In genomic region chr2:46876741-46877384, GRCh38 we compare ENCODE assay signal across 8 cellular contexts. TPM values are rescaled to one million over a fixed set of nuclear protein-coding genes. Genes with fewer than 3 reads are reported as not detected.
DNase-seq lines count a peak whose midpoint lies in the region; ATAC-seq, FAIRE-seq and TF ChIP-seq lines count a peak whose summit lies in the region.

No MANE protein-coding gene starts in this region.

- no peaks in the 10 kb centered on the region for H3K79me2 ChIP-seq in K562 (ENCODE audit: control insufficient read depth, insufficient read depth, low read length)

- peak overlapping the region in 1 of 2 experiments; percentile 43; a peak in 1 of 4 replicates for H3K9ac ChIP-seq in K562 (ENCODE audit: insufficient read depth in 1 of 2, low read depth in 2 of 2, low read length in 2 of 2)

- H3K9me3 ChIP-seq in K562 (replicated peaks; ENCODE audit: control insufficient read depth, insufficient read depth, low read depth, low read length) (no peaks in the 10 kb centered on the region), upper lobe of right lung (no peaks in the 10 kb centered on the region)

- POLR2A ChIA-PET in activated naive CD8-positive, alpha-beta T cell treated with anti-CD3 and anti-CD28 coated beads, Interleukin-2, amount 10 ng/mL, durations not matched to agents 7 days and 5 days (lab: Charles Lee) = no interaction called here
- POLR2A ChIA-PET in K562 (lab: Yijun Ruan, JAX) = interaction anchor here (0.6 to 1.8 kb wide), 5 partner anchors 9 to 97 kb away, joined by 3 to 4 read pairs (median 3); no protein-coding TSS in a partner anchor

- no peaks in the 10 kb centered on the region; the same call in 2 of the 3 replicates for H3K36me3 ChIP-seq in K562 (ENCODE audit: control insufficient read depth, insufficient read depth, low read length)
- no peaks in the 10 kb centered on the region for H3K36me3 ChIP-seq in kidney epithelial cell (ENCODE audit: control insufficient read depth, insufficient read depth, low read length)
- no peaks in the 10 kb centered on the region for H3K36me3 ChIP-seq in upper lobe of right lung

- no peak for DNase-seq in activated naive CD8-positive, alpha-beta T cell treated with anti-CD3 and anti-CD28 coated beads, Interleukin-2, amount 10 ng/mL, durations not matched to agents 7 days and 5 days
- no peak for DNase-seq in activated naive CD8-positive, alpha-beta T cell treated with anti-CD3 and anti-CD28 coated beads for 36 hours
- DNase-seq in NCI-H2227 treated with DMSO at 0.1 percent for 48 hours (lab: John Stamatoyannopoulos, UW) = peak; percentile 56
- peak; percentile 54 to 79 (median 60) for DNase-seq in K562 (ENCODE audit: extremely low read depth in 1 of 4, low spot score in 3 of 4)
- no peak for DNase-seq in kidney epithelial cell (ENCODE audit: low read depth)
- DNase-seq in upper lobe of right lung = no peak
- DNase-seq in NCI-H187 (lab: John Stamatoyannopoulos, UW) = no peak
- DNase-seq in effector CD8-positive, alpha-beta T cell (lab: John Stamatoyannopoulos, UW) = no peak

- intact Hi-C loops in K562 (cut with micrococcal nuclease) (loop anchor here (1.0 to 2.0 kb wide), 5 partner anchors 28 to 226 kb away; no protein-coding TSS in a partner anchor), upper lobe of right lung (cut with DNase I) (loop anchor here (10.0 kb wide), 1 partner anchor 62 kb away; no protein-coding TSS in a partner anchor)

- H3K9me1 ChIP-seq in K562 (ENCODE audit: control insufficient read depth, insufficient read depth, low read length) = no peaks in the 10 kb centered on the region

- H3K4me3 ChIP-seq in K562 = no peak overlapping the region
- no peak overlapping the region for H3K4me3 ChIP-seq in kidney epithelial cell (ENCODE audit: low read depth, low read length)
- H3K4me3 ChIP-seq in upper lobe of right lung = no peak overlapping the region

- peak; percentile 86 for FAIRE-seq in K562 (lab: Jason Lieb, UNC)

- H3K4me1 ChIP-seq in K562 (replicated peaks in 1 of 2; ENCODE audit: control insufficient read depth in 2 of 2, insufficient read depth in 2 of 2, low read length in 2 of 2) (peaks cover 11 to 33% of the 10 kb centered on the region in 2 experiments), upper lobe of right lung (peaks cover 41% of the 10 kb centered on the region)

- H3K27me3 ChIP-seq in K562 (ENCODE audit: control insufficient read depth in 2 of 2, insufficient read depth in 2 of 2, low read length in 2 of 2) = peaks cover 0 to 27% of the 10 kb centered on the region in 2 experiments; a peak in 4 of 5 replicates
- no peaks in the 10 kb centered on the region for H3K27me3 ChIP-seq in kidney epithelial cell (ENCODE audit: control insufficient read depth, insufficient read depth, low read length)
- H3K27me3 ChIP-seq in upper lobe of right lung = no peaks in the 10 kb centered on the region

- TF ChIP-seq CTCF in K562 (IDR thresholded peaks at IDR 0.05 in 2 of 3, conservative IDR thresholded peaks at IDR 0.05 in 1 of 3; ENCODE audit: insufficient read depth in 2 of 3, low read depth in 1 of 3, low read length in 3 of 3) (peak; percentile 64 to 95 (median 81)), kidney epithelial cell (IDR thresholded peaks at IDR 0.05; ENCODE audit: insufficient read depth, low read length, poor library complexity, severe bottlenecking) (peak; percentile 35), upper lobe of right lung (IDR thresholded peaks at IDR 0.05) (peak; percentile 63)

- 8% methylated on average over 11 of the region's 11 CpGs for WGBS in K562 (ENCODE audit: insufficient coverage, low coverage, missing lambda C conversion rate)

- H3K27ac ChIP-seq in K562 (ENCODE audit: extremely low read depth, low read depth, low read length) = no peak overlapping the region
- H3K27ac ChIP-seq in upper lobe of right lung = no peak overlapping the region

- in situ Hi-C loops in K562 (cut with MboI) = no loop called here

- TF ChIP-seq POLR2A in K562 (conservative IDR thresholded peaks at IDR 0.05) = no peak

- H3K4me2 ChIP-seq in K562 (ENCODE audit: insufficient read depth, low read length) = peak overlapping the region; percentile 28; the same call in 1 of the 2 replicates

- H3K27ac Mint-ChIP-seq in activated naive CD8-positive, alpha-beta T cell treated with anti-CD3 and anti-CD28 coated beads, Interleukin-2, amount 10 ng/mL, durations not matched to agents 7 days and 5 days = no peak overlapping the region
- no peak overlapping the region for H3K27ac Mint-ChIP-seq in activated naive CD8-positive, alpha-beta T cell treated with anti-CD3 and anti-CD28 coated beads for 36 hours

- H3K4me1 Mint-ChIP-seq in activated naive CD8-positive, alpha-beta T cell treated with anti-CD3 and anti-CD28 coated beads, Interleukin-2, amount 10 ng/mL, durations not matched to agents 7 days and 5 days = no peaks in the 10 kb centered on the region
- peaks cover 3% of the 10 kb centered on the region for H3K4me1 Mint-ChIP-seq in activated naive CD8-positive, alpha-beta T cell treated with anti-CD3 and anti-CD28 coated beads for 36 hours

- H3K36me3 Mint-ChIP-seq in activated naive CD8-positive, alpha-beta T cell treated with anti-CD3 and anti-CD28 coated beads, Interleukin-2, amount 10 ng/mL, durations not matched to agents 7 days and 5 days = no peaks in the 10 kb centered on the region
- no peaks in the 10 kb centered on the region for H3K36me3 Mint-ChIP-seq in activated naive CD8-positive, alpha-beta T cell treated with anti-CD3 and anti-CD28 coated beads for 36 hours

- 0 out of 2 replicates have a peak, but pooled peaks have one; percentile 21 for TF ChIP-seq EP300 in K562 (IDR thresholded peaks at IDR 0.05; ENCODE audit: low read length)

- no peaks in the 10 kb centered on the region for H3K27me3 Mint-ChIP-seq in activated naive CD8-positive, alpha-beta T cell treated with anti-CD3 and anti-CD28 coated beads, Interleukin-2, amount 10 ng/mL, durations not matched to agents 7 days and 5 days
- no peaks in the 10 kb centered on the region for H3K27me3 Mint-ChIP-seq in activated naive CD8-positive, alpha-beta T cell treated with anti-CD3 and anti-CD28 coated beads for 36 hours

- no peaks in the 10 kb centered on the region for H4K20me1 ChIP-seq in K562 (replicated peaks; ENCODE audit: control insufficient read depth, insufficient read depth, low read length)

- CTCF ChIA-PET in K562 (lab: Yijun Ruan, JAX; ENCODE audit: low intra/inter-chr PET ratio) = interaction anchor here (0.7 to 1.8 kb wide), 4 partner anchors 12 to 413 kb away, joined by 3 to 12 read pairs (median 4); no protein-coding TSS in a partner anchor

- BruUV-seq in K562 (replicated peaks; lab: Mats Ljungman, UMichigan) = no TSS peak

- no peaks in the 10 kb centered on the region for H3K9me3 Mint-ChIP-seq in activated naive CD8-positive, alpha-beta T cell treated with anti-CD3 and anti-CD28 coated beads, Interleukin-2, amount 10 ng/mL, durations not matched to agents 7 days and 5 days
- no peaks in the 10 kb centered on the region for H3K9me3 Mint-ChIP-seq in activated naive CD8-positive, alpha-beta T cell treated with anti-CD3 and anti-CD28 coated beads for 36 hours

- peak overlapping the region; percentile 86 for H2AFZ ChIP-seq in K562 (ENCODE audit: low read depth, low read length)

- no peak overlapping the region for H3K4me3 Mint-ChIP-seq in activated naive CD8-positive, alpha-beta T cell treated with anti-CD3 and anti-CD28 coated beads, Interleukin-2, amount 10 ng/mL, durations not matched to agents 7 days and 5 days
- no peak overlapping the region for H3K4me3 Mint-ChIP-seq in activated naive CD8-positive, alpha-beta T cell treated with anti-CD3 and anti-CD28 coated beads for 36 hours

- ATAC-seq in activated naive CD8-positive, alpha-beta T cell treated with anti-CD3 and anti-CD28 coated beads, Interleukin-2, amount 10 ng/mL, durations not matched to agents 7 days and 5 days (ENCODE audit: low read depth) = peak; percentile 43
- peak; percentile 80 for ATAC-seq in K562
- peak; percentile 75 for ATAC-seq in upper lobe of right lung

- TF ChIP-seq RAD21 in K562 (CRISPR knock-in tag; conservative IDR thresholded peaks at IDR 0.05 in 1 of 2, IDR thresholded peaks at IDR 0.05 in 1 of 2) = peak; percentile 83 to 89

TF ChIP-seq in K562, 482 proteins besides CTCF, POLR2A, EP300 and RAD21 (continues in another document):
- TF ChIP-seq ATF1 (CRISPR knock-in tag; IDR thresholded peaks at IDR 0.05) = no peak
- TF ChIP-seq ATF1 (tag; IDR thresholded peaks at IDR 0.05) = 0 out of 2 replicates have a peak, but pooled peaks have one; percentile 32
- TF ChIP-seq E2F6 (IDR thresholded peaks at IDR 0.05; ENCODE audit: borderline replicate concordance in 1 of 2, extremely low read depth in 1 of 2, insufficient read depth in 1 of 2, insufficient read length in 1 of 2, low read depth in 1 of 2, low read length in 1 of 2, poor library complexity in 1 of 2, severe bottlenecking in 1 of 2) = peak; percentile 28 to 54

RNA-seq across cellular contexts. Expression of gene MCFD2, which starts 38.7 kb away (rescaled TPM):
- 10 to 100 TPM; 38.6 to 46.8 TPM for total RNA-seq in activated naive CD8-positive, alpha-beta T cell treated with anti-CD3 and anti-CD28 coated beads, Interleukin-2, amount 10 ng/mL, durations not matched to agents 7 days and 5 days
- 10 to 100 TPM; 41.2 to 42.3 TPM for total RNA-seq in activated naive CD8-positive, alpha-beta T cell treated with anti-CD3 and anti-CD28 coated beads for 36 hours
- total RNA-seq in K562 (2011; cell fraction: chromatin; rRNA removed; ENCODE audit: low replicate concordance) = 97.6 and 157 TPM in 2 replicates
- 127 and 128 TPM in 2 replicates for total RNA-seq in K562 (2011; cell fraction: nucleolus; rRNA removed)
- total RNA-seq in K562 (2011; cell fraction: nucleoplasm; rRNA removed) = 152 and 201 TPM in 2 replicates
- total RNA-seq in K562 (2014; rRNA removed) = 78.6 and 82.9 TPM in 2 replicates
- total RNA-seq in K562 (2014; rRNA removed; fragmentation: Illumina TruSeq; extraction: Trizol) = 99.4 and 117 TPM in 2 replicates
- total RNA-seq in K562 (2015; rRNA removed; fragmentation: Illumina TruSeq; extraction: Trizol) = 95.8 and 100 TPM in 2 replicates
- total RNA-seq in K562 (2021) = 115 and 125 TPM in 2 replicates
- polyA plus RNA-seq in K562 (2011; rRNA removed) = 165 and 201 TPM in 2 replicates
- polyA plus RNA-seq in K562 (2011; cell fraction: cytosol; rRNA removed) = 73.3 and 94.0 TPM in 2 replicates
- polyA plus RNA-seq in K562 (2011; cell fraction: nucleus; rRNA removed) = 44.7 and 52.8 TPM in 2 replicates
- polyA plus RNA-seq in K562 (2012) = 122 and 156 TPM in 2 replicates
- polyA plus RNA-seq in K562 (2014; fragmentation: Illumina TruSeq; extraction: Trizol) = 110 and 123 TPM in 2 replicates
- polyA plus RNA-seq in K562 (2014; fragmentation: Nextera tagmentation; extraction: Ambion mirVana) = 100 to 1,000 TPM; 217 to 237 TPM
- polyA plus RNA-seq in K562 (2014; rRNA removed) = 94.0 and 99.3 TPM in 2 replicates
- 227 and 238 TPM in 2 replicates for polyA minus RNA-seq in K562 (2011; rRNA and poly(A)+ RNA removed)
- polyA minus RNA-seq in K562 (2011; cell fraction: cytosol; rRNA and poly(A)+ RNA removed) = 45.9 and 53.0 TPM in 2 replicates
- polyA minus RNA-seq in K562 (2011; cell fraction: nucleus; rRNA and poly(A)+ RNA removed) = 34.2 and 54.3 TPM in 2 replicates
- total RNA-seq in kidney epithelial cell = 109 and 175 TPM in 2 replicates
- total RNA-seq in upper lobe of right lung = 104 TPM

Comparison
In these comparisons a context has a peak if more than half of its experiments do, and no peak if none do; other contexts are left out.
1. DNase-seq: peak in NCI-H2227 treated with DMSO at 0.1 percent for 48 hours (single experiment) and K562 (4 of 4); none in activated naive CD8-positive, alpha-beta T cell treated with anti-CD3 and anti-CD28 coated beads, Interleukin-2, amount 10 ng/mL, durations not matched to agents 7 days and 5 days (single experiment), activated naive CD8-positive, alpha-beta T cell treated with anti-CD3 and anti-CD28 coated beads for 36 hours (single experiment), kidney epithelial cell (single experiment), upper lobe of right lung (single experiment), NCI-H187 (0 of 2) and effector CD8-positive, alpha-beta T cell (single experiment).
2. Peak in every context shown above with its lines, with median percentiles within 50 percentile points of each other: ATAC-seq and CTCF ChIP-seq.